Comparison of ENCODE assay signal across 8 cellular contexts in the genomic region with DNA sequence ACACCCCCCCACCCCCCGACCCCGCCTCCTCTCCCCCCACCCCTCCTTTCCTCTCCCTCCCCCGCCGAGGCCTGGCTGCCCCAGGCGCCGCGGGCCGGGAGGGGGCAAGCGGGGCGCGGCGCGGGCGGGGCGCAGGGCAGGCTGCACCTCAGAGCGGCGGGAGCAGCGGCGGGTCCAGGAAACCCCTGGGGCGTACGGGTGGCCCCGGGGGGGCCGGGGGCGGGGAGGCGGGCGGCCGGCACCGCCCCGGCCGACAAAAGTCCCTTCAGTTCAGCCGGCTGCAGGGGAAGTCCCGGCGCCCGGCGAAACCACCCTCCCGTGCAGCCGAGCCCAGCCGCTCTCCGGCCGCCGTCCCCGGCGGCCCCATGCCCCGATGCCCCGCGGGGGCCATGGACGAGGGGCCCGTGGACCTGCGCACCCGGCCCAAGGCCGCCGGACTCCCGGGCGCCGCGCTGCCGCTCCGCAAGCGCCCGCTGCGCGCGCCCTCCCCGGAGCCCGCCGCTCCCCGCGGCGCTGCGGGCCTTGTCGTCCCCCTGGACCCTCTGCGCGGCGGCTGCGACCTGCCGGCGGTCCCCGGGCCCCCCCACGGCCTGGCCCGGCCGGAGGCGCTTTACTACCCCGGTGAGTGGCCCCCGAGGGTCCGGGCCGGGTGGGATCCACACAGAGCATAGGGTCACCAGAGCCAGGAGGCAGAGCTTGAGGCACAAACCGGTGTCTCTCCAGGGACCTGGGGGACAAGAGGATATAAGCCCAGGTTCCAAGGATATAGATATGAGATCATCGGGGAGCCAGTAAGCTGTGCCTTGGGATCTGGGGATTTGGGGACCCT. TPM values are rescaled to one million over a fixed set of nuclear protein-coding genes. Genes with fewer than 3 reads are reported as not detected.
A peak's percentile ranks its signal among the peaks of the same experiment; 100 is the strongest.
DNase-seq lines count a peak whose midpoint lies in the region; FAIRE-seq and TF ChIP-seq lines count a peak whose summit lies in the region.

A gene with protein sequence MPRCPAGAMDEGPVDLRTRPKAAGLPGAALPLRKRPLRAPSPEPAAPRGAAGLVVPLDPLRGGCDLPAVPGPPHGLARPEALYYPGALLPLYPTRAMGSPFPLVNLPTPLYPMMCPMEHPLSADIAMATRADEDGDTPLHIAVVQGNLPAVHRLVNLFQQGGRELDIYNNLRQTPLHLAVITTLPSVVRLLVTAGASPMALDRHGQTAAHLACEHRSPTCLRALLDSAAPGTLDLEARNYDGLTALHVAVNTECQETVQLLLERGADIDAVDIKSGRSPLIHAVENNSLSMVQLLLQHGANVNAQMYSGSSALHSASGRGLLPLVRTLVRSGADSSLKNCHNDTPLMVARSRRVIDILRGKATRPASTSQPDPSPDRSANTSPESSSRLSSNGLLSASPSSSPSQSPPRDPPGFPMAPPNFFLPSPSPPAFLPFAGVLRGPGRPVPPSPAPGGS (plus strand): TSS at position 283 of the 829 bp plus-strand sequence. CDS start 83 bp downstream, at position 366.

- H3K36me3 Mint-ChIP-seq in H9 (ENCODE audit: insufficient read depth in 1 of 3, low read depth in 3 of 3), result no peaks in the 10 kb centered on the region; a peak in 1 of 7 replicates
- H3K36me3 Mint-ChIP-seq in glutamatergic neuron (ENCODE audit: unreplicated experiment), result no peaks in the 10 kb centered on the region

- no peak within 1 kb of the TSS; a peak in 2 of 7 replicates for H3K27ac Mint-ChIP-seq in H9
- H3K27ac Mint-ChIP-seq in glutamatergic neuron (ENCODE audit: unreplicated experiment), result peak within 1 kb of the TSS; percentile 41

- H3K23me2 ChIP-seq in H9 (ENCODE audit: insufficient read length, low read depth, low read length, poor library complexity, severe bottlenecking), result peaks cover 8% of the 10 kb centered on the region

- no peaks in the 10 kb centered on the region for H4K20me1 ChIP-seq in H9 (ENCODE audit: control insufficient read depth, insufficient read depth, insufficient read length)

- TF ChIP-seq POLR2A in vagina (IDR thresholded peaks at IDR 0.05), result peak in 1 of 2 donors; percentile 23

- no peaks in the 10 kb centered on the region for H3K79me1 ChIP-seq in H9 (ENCODE audit: insufficient read depth, low read depth, low read length, poor library complexity, severe bottlenecking)

- no peak within 1 kb of the TSS for H4K5ac ChIP-seq in H9 (ENCODE audit: insufficient read length, low read depth, low read length)

- no peak within 1 kb of the TSS for H2BK20ac ChIP-seq in H9 (ENCODE audit: low read depth, low read length, poor library complexity, severe bottlenecking)

- DNase-seq in Daoy (ENCODE audit: low read depth) (peak; percentile 86), H9 (no peak), RCC 7860 (ENCODE audit: low spot score) (peak; percentile 40), activated gamma-delta T cell (lab: John Stamatoyannopoulos, UW) (peak; percentile 82), glutamatergic neuron (peak; percentile 41), vagina (ENCODE audit: extremely low spot score in 2 of 2) (no peak), NCI-H446 treated with DMSO at 0.1 percent for 48 hours (lab: John Stamatoyannopoulos, UW) (no peak)

- no peak within 1 kb of the TSS for H3K56ac ChIP-seq in H9 (ENCODE audit: insufficient read length, low read depth, low read length)

- H3K4me3 Mint-ChIP-seq in H9, result peak within 1 kb of the TSS; percentile 62 to 85
- H3K4me3 Mint-ChIP-seq in glutamatergic neuron (ENCODE audit: unreplicated experiment), result peak within 1 kb of the TSS; percentile 91

- TF ChIP-seq CTCF in H9 (conservative IDR thresholded peaks at IDR 0.05) (no peak), glutamatergic neuron (IDR thresholded peaks at IDR 0.05; ENCODE audit: partially characterized antibody, unreplicated experiment) (no peak), parathyroid adenoma (IDR thresholded peaks at IDR 0.05) (no peak), vagina (IDR thresholded peaks at IDR 0.05) (no peak)

- H2BK12ac ChIP-seq in H9 (ENCODE audit: insufficient read length, low read depth, low read length), result no peak within 1 kb of the TSS

- H2BK5ac ChIP-seq in H9 (ENCODE audit: insufficient read length, low read length), result no peak within 1 kb of the TSS

- intact Hi-C loops in vagina (cut with DNase I), result loop anchor here (1.0 kb wide), 1 partner anchor 9 kb away; no protein-coding TSS in a partner anchor

- H3K79me2 ChIP-seq in H9 (ENCODE audit: insufficient read depth, low read length), result no peaks in the 10 kb centered on the region
- H3K79me2 ChIP-seq in parathyroid adenoma, result peaks cover 7% of the 10 kb centered on the region

- H3K4me2 ChIP-seq in H9 (ENCODE audit: insufficient read depth, insufficient read length, low read length) (peak within 1 kb of the TSS; percentile 97), parathyroid adenoma (ENCODE audit: low read length) (peak within 1 kb of the TSS; percentile 91)

- peaks cover 87% of the 10 kb centered on the region for H3K27me3 Mint-ChIP-seq in H9 (ENCODE audit: low read depth)
- peaks cover 25% of the 10 kb centered on the region for H3K27me3 Mint-ChIP-seq in glutamatergic neuron (ENCODE audit: unreplicated experiment)

- 0 out of 2 replicates have a peak within 1 kb of the TSS, but pooled peaks have one; percentile 9 for H2BK15ac ChIP-seq in H9 (ENCODE audit: low read depth, low read length)

- H2AFZ ChIP-seq in H9 (ENCODE audit: low read length) (no peak within 1 kb of the TSS), parathyroid adenoma (peak within 1 kb of the TSS; percentile 91)

- no peak within 1 kb of the TSS for H2BK120ac ChIP-seq in H9 (ENCODE audit: low read depth, low read length, poor library complexity, severe bottlenecking)

- no peak within 1 kb of the TSS for H3K18ac ChIP-seq in H9 (ENCODE audit: insufficient read length, low read depth, low read length)

- WGBS in H9 (ENCODE audit: extremely low coverage, insufficient read length, low lambda C conversion rate), result no CpG with 5 or more reads among the region's 88 CpGs

- H3K4me1 ChIP-seq in H9 (ENCODE audit: insufficient read depth, low read length) (no peaks in the 10 kb centered on the region), parathyroid adenoma (peaks cover 28% of the 10 kb centered on the region), vagina (peaks cover 75% of the 10 kb centered on the region)

- no peak within 1 kb of the TSS for H3K9ac ChIP-seq in H9 (ENCODE audit: extremely low read depth, insufficient read length, low read length)
- peak within 1 kb of the TSS; percentile 50 for H3K9ac ChIP-seq in parathyroid adenoma

- H2AK5ac ChIP-seq in H9 (ENCODE audit: insufficient read length, low read length), result no peak within 1 kb of the TSS

- no peak within 1 kb of the TSS for H3T11ph ChIP-seq in H9 (ENCODE audit: low read length)

- H3K4me1 Mint-ChIP-seq in H9 (peaks cover 5 to 23% of the 10 kb centered on the region in 2 experiments), glutamatergic neuron (ENCODE audit: low read depth, unreplicated experiment) (peaks cover 2% of the 10 kb centered on the region)

- H3K4ac ChIP-seq in H9 (ENCODE audit: low read depth, low read length), result no peak within 1 kb of the TSS

- no peak within 1 kb of the TSS for H3K14ac ChIP-seq in H9 (ENCODE audit: insufficient read depth, low read length)

- H3K9me3 Mint-ChIP-seq in H9 (no peaks in the 10 kb centered on the region; a peak in 2 of 5 replicates), glutamatergic neuron (ENCODE audit: unreplicated experiment) (peaks cover 2% of the 10 kb centered on the region)

- H4K8ac ChIP-seq in H9 (replicated peaks; ENCODE audit: insufficient read length, low read depth, low read length), result no peak within 1 kb of the TSS

- H4K91ac ChIP-seq in H9 (ENCODE audit: insufficient read length, low read depth, low read length), result no peak within 1 kb of the TSS

- H3K9me3 ChIP-seq in H9 (ENCODE audit: control insufficient read depth, low read depth, low read length) (no peaks in the 10 kb centered on the region), parathyroid adenoma (ENCODE audit: control insufficient read depth, low read length) (no peaks in the 10 kb centered on the region), vagina (no peaks in the 10 kb centered on the region)

- H3K27me3 ChIP-seq in H9 (ENCODE audit: insufficient read depth, low read length), result peaks cover 39% of the 10 kb centered on the region
- no peaks in the 10 kb centered on the region for H3K27me3 ChIP-seq in parathyroid adenoma (ENCODE audit: control insufficient read depth, insufficient read depth, low read length)
- H3K27me3 ChIP-seq in vagina, result no peaks in the 10 kb centered on the region

- H3K4me3 ChIP-seq in parathyroid adenoma (ENCODE audit: low read depth, low read length) (peak within 1 kb of the TSS; percentile 72), vagina (peak within 1 kb of the TSS; percentile 63 to 87)

- no peaks in the 10 kb centered on the region for H3K36me3 ChIP-seq in parathyroid adenoma (ENCODE audit: control insufficient read depth, insufficient read depth, low read length)
- peaks cover 0 to 6% of the 10 kb centered on the region in 2 donors for H3K36me3 ChIP-seq in vagina

- no peak for FAIRE-seq in RCC 7860 (lab: Jason Lieb, UNC)

- no peak within 1 kb of the TSS for H3K23ac ChIP-seq in H9 (ENCODE audit: insufficient read length, low read depth, low read length)

- H3K27ac ChIP-seq in H9 (ENCODE audit: insufficient read length, low read depth, low read length) (no peak within 1 kb of the TSS), parathyroid adenoma (peak within 1 kb of the TSS; percentile 85), vagina (peak within 1 kb of the TSS; percentile 93)

RNA-seq across cellular contexts. Expression of the gene that starts here (rescaled TPM):
- 7.6 and 9.3 TPM in 2 replicates for total RNA-seq in Daoy (2014; rRNA removed; shearing (Covaris generic))
- total RNA-seq in H9 (2021) (1.2 and 2.2 TPM in 2 replicates), glutamatergic neuron (ENCODE audit: unreplicated experiment) (2.4 TPM), vagina (86.9 TPM)

Comparison
In these comparisons a context has a peak if more than half of its experiments do, and no peak if none do; other contexts are left out.
1. DNase-seq: peak in Daoy (single experiment), RCC 7860 (single experiment), activated gamma-delta T cell (single experiment) and glutamatergic neuron (single experiment); none in H9 (single experiment), vagina (0 of 2) and NCI-H446 treated with DMSO at 0.1 percent for 48 hours (single experiment).